ENCODE assay signal across 8 cellular contexts in the genomic region with DNA sequence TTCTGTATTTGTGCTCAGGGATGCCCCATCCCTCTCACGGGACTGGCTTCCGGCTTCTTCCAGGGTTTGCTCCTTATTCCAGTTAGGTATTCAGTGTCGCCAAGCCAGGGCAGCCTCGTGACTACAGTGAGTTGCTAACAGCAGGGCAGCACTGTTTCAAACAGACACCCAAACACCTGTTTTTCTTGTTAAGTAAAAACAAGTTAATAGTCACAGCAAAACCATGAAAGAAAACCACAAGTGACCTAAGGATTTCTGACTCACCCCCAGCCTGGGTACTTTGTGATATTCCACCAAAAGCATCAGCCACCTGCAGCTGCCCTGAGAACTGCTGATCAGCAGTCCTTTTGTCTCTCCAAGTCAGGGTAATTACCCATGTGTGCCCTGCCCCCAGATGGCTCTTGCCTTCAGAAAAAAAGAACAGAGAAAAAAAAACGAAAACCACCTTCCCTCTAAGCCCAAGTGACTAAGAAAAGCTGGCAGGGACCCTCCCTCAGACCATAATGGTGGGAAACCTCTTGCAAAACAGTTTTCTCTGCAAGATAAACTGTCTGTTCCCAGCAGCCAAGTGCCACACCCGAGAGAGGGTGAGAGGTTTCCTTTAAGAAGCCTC.
DNase-seq lines count a peak whose midpoint lies in the region; ATAC-seq lines count a peak whose summit lies in the region.

No MANE protein-coding gene starts in this region.

- no peaks in the 10 kb centered on the region for H3K27me3 ChIP-seq in CD4-positive, CD25-positive, alpha-beta regulatory T cell (ENCODE audit: control insufficient read depth, insufficient read depth, low read length)

- peak; percentile 86 to 87 for ATAC-seq in CD4-positive, CD25-positive, alpha-beta regulatory T cell (ENCODE audit: low read depth in 2 of 2)
- peak; percentile 78 for ATAC-seq in GM19351 (IDR thresholded peaks at IDR 0.05; ENCODE audit: unreplicated experiment)
- peak; percentile 87 for ATAC-seq in HG03280 (IDR thresholded peaks at IDR 0.05; ENCODE audit: unreplicated experiment)
- peak; percentile 93 for ATAC-seq in stimulated activated naive CD8-positive, alpha-beta T cell treated with anti-CD3 and anti-CD28 coated beads, Interleukin-15, Interleukin-2, amounts not matched to agents 100 U/mL and 50 U/mL, for 24 hours

- H3K9me3 ChIP-seq in CD4-positive, CD25-positive, alpha-beta regulatory T cell (ENCODE audit: control insufficient read depth in 2 of 2, low read length in 2 of 2) = no peaks in the 10 kb centered on the region

- no peaks in the 10 kb centered on the region for H3K36me3 Mint-ChIP-seq in CD4-positive, CD25-positive, alpha-beta regulatory T cell

- peak overlapping the region; percentile 65 for H3K27ac ChIP-seq in CD4-positive, CD25-positive, alpha-beta regulatory T cell (ENCODE audit: insufficient read depth, low read length, poor library complexity, severe bottlenecking)

- H3K4me3 Mint-ChIP-seq in CD4-positive, CD25-positive, alpha-beta regulatory T cell = peak overlapping the region in 2 of 4 donors; percentile 4 to 7

- DNase-seq in CD4-positive, CD25-positive, alpha-beta regulatory T cell = peak; percentile 17 to 94 (median 39)
- peak; percentile 76 to 78 for DNase-seq in NOMO-1 (lab: John Stamatoyannopoulos, UW; ENCODE audit: unreplicated experiment in 2 of 2)
- DNase-seq in activated effector memory CD4-positive, alpha-beta T cell treated with anti-CD3 and anti-CD28 coated beads, Interleukin-2, amount 50 U/mL, for 16 hours = peak; percentile 77
- DNase-seq in iPS-NIHi7 (ENCODE audit: extremely low spot score) = peak; percentile 74
- peak; percentile 57 for DNase-seq in stimulated activated naive CD8-positive, alpha-beta T cell treated with anti-CD3 and anti-CD28 coated beads, Interleukin-15, Interleukin-2, amounts not matched to agents 100 U/mL and 50 U/mL, for 24 hours
- no peak for DNase-seq in medulla oblongata (ENCODE audit: extremely low spot score)

- H3K27ac Mint-ChIP-seq in CD4-positive, CD25-positive, alpha-beta regulatory T cell = peak overlapping the region; percentile 79 to 95 (median 86)

- H3K36me3 ChIP-seq in CD4-positive, CD25-positive, alpha-beta regulatory T cell (ENCODE audit: control insufficient read depth, insufficient read depth, low read length) = no peaks in the 10 kb centered on the region

- peaks cover 7 to 45% (median 22%) of the 10 kb centered on the region in 4 donors for H3K4me1 Mint-ChIP-seq in CD4-positive, CD25-positive, alpha-beta regulatory T cell

- no peaks in the 10 kb centered on the region for H3K27me3 Mint-ChIP-seq in CD4-positive, CD25-positive, alpha-beta regulatory T cell

- no peak overlapping the region for H3K4me3 ChIP-seq in CD4-positive, CD25-positive, alpha-beta regulatory T cell (ENCODE audit: low read depth, low read length)

- peaks cover 24% of the 10 kb centered on the region for H3K4me1 ChIP-seq in CD4-positive, CD25-positive, alpha-beta regulatory T cell (ENCODE audit: control insufficient read depth, insufficient read depth, low read length, poor library complexity, severe bottlenecking)

- H3K9me3 Mint-ChIP-seq in CD4-positive, CD25-positive, alpha-beta regulatory T cell = peaks cover 0 to 2% (median 0%) of the 10 kb centered on the region in 7 donors
